13 cellular contexts compared by ENCODE assay signal in genomic region chr7:143884276-143884977, GRCh38. TPM values are rescaled to one million over a fixed set of nuclear protein-coding genes. Genes with fewer than 3 reads are reported as not detected.
A peak's percentile ranks its signal among the peaks of the same experiment; 100 is the strongest.
DNase-seq lines count a peak whose midpoint lies in the region; FAIRE-seq and TF ChIP-seq lines count a peak whose summit lies in the region.
"Had no signal": no experiment of that assay in that cellular context is flagged by ENCODE, and none has a peak within 500 bp of the region (broad histone marks: within the 10 kb centered on the region; RNA-seq: fewer than 3 reads in every experiment).

No MANE protein-coding gene starts in this region.

- H3K27me3 Mint-ChIP-seq in activated naive CD4-positive, alpha-beta T cell treated with anti-CD3 and anti-CD28 coated beads, Interleukin-2, amount 10 ng/mL, durations not matched to agents 7 days and 5 days, result peaks cover 60% of the 10 kb centered on the region

- no peak overlapping the region for H3K14ac ChIP-seq in neuronal stem cell (ENCODE audit: low read length)

- H3K4me3 Mint-ChIP-seq in activated naive CD4-positive, alpha-beta T cell treated with anti-CD3 and anti-CD28 coated beads, Interleukin-2, amount 10 ng/mL, durations not matched to agents 7 days and 5 days, result no peak overlapping the region

- POLR2A ChIA-PET in AG04450 (lab: Yijun Ruan, JAX), result interaction anchor here (1.5 to 2.2 kb wide), 2 partner anchors 15 to 17 kb away, joined by 6 to 26 read pairs; partner anchors contain the start of gene TCAF1

- H3K4me2 ChIP-seq in MM.1S (ENCODE audit: low read depth, low read length), result peak overlapping the region; percentile 28; the same call in 1 of the 2 replicates
- peak overlapping the region; percentile 80 for H3K4me2 ChIP-seq in neuronal stem cell (ENCODE audit: insufficient read depth, low read length, poor library complexity, severe bottlenecking)

- no peaks in the 10 kb centered on the region for H3K9me2 ChIP-seq in MM.1S (replicated peaks; ENCODE audit: insufficient read depth, low read length)

- no peak for TF ChIP-seq EP300 in esophagus muscularis mucosa (IDR thresholded peaks at IDR 0.05)

- H2BK15ac ChIP-seq in neuronal stem cell (ENCODE audit: low read length), result no peak overlapping the region

- no peak for FAIRE-seq in GM19239 (lab: Jason Lieb, UNC)

- no peak overlapping the region for H2AFZ ChIP-seq in MM.1S (ENCODE audit: low read length)
- H2AFZ ChIP-seq in neuronal stem cell (ENCODE audit: low read length), result no peak overlapping the region

- H3K36me3 ChIP-seq in MM.1S (replicated peaks; ENCODE audit: insufficient read depth, low read length) (no peaks in the 10 kb centered on the region), esophagus muscularis mucosa (no peaks in the 10 kb centered on the region), neuronal stem cell (replicated peaks in 1 of 2; ENCODE audit: control insufficient read depth in 2 of 2, insufficient read depth in 2 of 2, low read length in 2 of 2) (peaks cover 4 to 30% of the 10 kb centered on the region in 2 donors)

- DNase-seq in AG04450 (ENCODE audit: low read depth, low spot score) (no peak), MM.1S (no peak), esophagus muscularis mucosa (ENCODE audit: extremely low spot score) (no peak), neuronal stem cell (ENCODE audit: low spot score) (no peak), midbrain (lab: John Stamatoyannopoulos, UW) (no peak), GM19239 (ENCODE audit: insufficient read length, low spot score) (no peak), activated T-cell treated with anti-CD3 and anti-CD28 coated beads for 4 hours (no peak)
- DNase-seq in activated naive CD4-positive, alpha-beta T cell treated with anti-CD3 and anti-CD28 coated beads, Interleukin-2, amount 10 ng/mL, durations not matched to agents 7 days and 5 days, result no peak
- DNase-seq: COR-L47 had no signal

- no peak overlapping the region for H4K91ac ChIP-seq in neuronal stem cell (ENCODE audit: low read depth, low read length, poor library complexity)

- no peak overlapping the region for H2BK12ac ChIP-seq in neuronal stem cell (ENCODE audit: low read length)

- H2AK5ac ChIP-seq in neuronal stem cell (ENCODE audit: low read depth, low read length), result no peak overlapping the region

- WGBS in esophagus muscularis mucosa, result 43% methylated on average over 11 of the region's 11 CpGs
- no CpG with 5 or more reads among the region's 11 CpGs for WGBS in neuronal stem cell (ENCODE audit: extremely low coverage in 2 of 2, insufficient read length in 2 of 2, insufficient replicate concordance in 1 of 2), 2 donors

- no peaks in the 10 kb centered on the region for H4K20me1 ChIP-seq in MM.1S (ENCODE audit: insufficient read depth, low read length)

- H3K4me3 ChIP-seq in AG04450 (ENCODE audit: low read depth, low read length), result peak overlapping the region; percentile 89
- peak overlapping the region; percentile 45; the same call in 1 of the 2 replicates for H3K4me3 ChIP-seq in MM.1S (ENCODE audit: low read length)
- H3K4me3 ChIP-seq in esophagus muscularis mucosa, result peak overlapping the region; percentile 53 to 64 (median 60)
- H3K4me3 ChIP-seq in neuronal stem cell (ENCODE audit: low read length in 2 of 2), result peak overlapping the region; percentile 42 to 85

- H3K4me1 Mint-ChIP-seq in activated naive CD4-positive, alpha-beta T cell treated with anti-CD3 and anti-CD28 coated beads, Interleukin-2, amount 10 ng/mL, durations not matched to agents 7 days and 5 days, result peaks cover 8% of the 10 kb centered on the region

- TF ChIP-seq POLR2A in esophagus muscularis mucosa (IDR thresholded peaks at IDR 0.05; ENCODE audit: low read depth), result no peak

- H3K4ac ChIP-seq in neuronal stem cell (ENCODE audit: low read length), result peak overlapping the region; percentile 66

- no peak overlapping the region for H2BK120ac ChIP-seq in neuronal stem cell (ENCODE audit: low read depth, low read length)

- no peak overlapping the region for H3K9ac ChIP-seq in MM.1S (ENCODE audit: low read length)
- peak overlapping the region; percentile 72 for H3K9ac ChIP-seq in neuronal stem cell (ENCODE audit: low read depth, low read length, poor library complexity)

- no peaks in the 10 kb centered on the region for H3K9me3 Mint-ChIP-seq in activated naive CD4-positive, alpha-beta T cell treated with anti-CD3 and anti-CD28 coated beads, Interleukin-2, amount 10 ng/mL, durations not matched to agents 7 days and 5 days

- no peak overlapping the region for H3K27ac Mint-ChIP-seq in activated naive CD4-positive, alpha-beta T cell treated with anti-CD3 and anti-CD28 coated beads, Interleukin-2, amount 10 ng/mL, durations not matched to agents 7 days and 5 days

- peaks cover 3% of the 10 kb centered on the region for H3K79me1 ChIP-seq in neuronal stem cell (ENCODE audit: low read depth, low read length)

- peaks cover 2% of the 10 kb centered on the region for H3K36me3 Mint-ChIP-seq in activated naive CD4-positive, alpha-beta T cell treated with anti-CD3 and anti-CD28 coated beads, Interleukin-2, amount 10 ng/mL, durations not matched to agents 7 days and 5 days

- H3K79me2 ChIP-seq in MM.1S (ENCODE audit: low read length), result peaks cover 4% of the 10 kb centered on the region; the same call in 1 of the 2 replicates

- no peaks in the 10 kb centered on the region for H3K4me1 ChIP-seq in MM.1S (ENCODE audit: low read length)
- peaks cover 11 to 50% (median 43%) of the 10 kb centered on the region in 4 donors for H3K4me1 ChIP-seq in esophagus muscularis mucosa
- peaks cover 0 to 6% of the 10 kb centered on the region in 2 donors for H3K4me1 ChIP-seq in neuronal stem cell (ENCODE audit: control insufficient read depth in 2 of 2, insufficient read depth in 1 of 2, low read depth in 1 of 2, low read length in 2 of 2)

- H3K18ac ChIP-seq in neuronal stem cell (ENCODE audit: low read length), result no peak overlapping the region

- CTCF ChIA-PET in AG04450 (lab: Charles Lee), result interaction anchor here (0.6 to 5.4 kb wide), 4 partner anchors 16 to 128 kb away, joined by 3 to 41 read pairs (median 7); partner anchors contain the start of gene TCAF1
- CTCF ChIA-PET in activated naive CD4-positive, alpha-beta T cell treated with anti-CD3 and anti-CD28 coated beads, Interleukin-2, amount 10 ng/mL, durations not matched to agents 7 days and 5 days (lab: Charles Lee), result no interaction called here

- H3K27me3 ChIP-seq in AG04450 (ENCODE audit: control insufficient read depth, insufficient read depth, low read length) (no peaks in the 10 kb centered on the region), MM.1S (replicated peaks; ENCODE audit: insufficient read depth, low read length) (no peaks in the 10 kb centered on the region), esophagus muscularis mucosa (no peaks in the 10 kb centered on the region), neuronal stem cell (ENCODE audit: control insufficient read depth in 3 of 3, insufficient read depth in 3 of 3, low read depth in 1 of 3, low read length in 3 of 3) (no peaks in the 10 kb centered on the region)

- TF ChIP-seq CTCF in AG04450 (IDR thresholded peaks at IDR 0.05; ENCODE audit: low read depth, low read length), result no peak
- no peak for TF ChIP-seq CTCF in MM.1S (IDR thresholded peaks at IDR 0.05; ENCODE audit: low read length)
- TF ChIP-seq CTCF in esophagus muscularis mucosa (IDR thresholded peaks at IDR 0.05), result no peak

- H3K27ac ChIP-seq in AG04450 (ENCODE audit: low read depth, low read length) (no peak overlapping the region), MM.1S (ENCODE audit: low read length) (no peak overlapping the region), esophagus muscularis mucosa (replicated peaks in 1 of 4) (peak overlapping the region in 3 of 4 donors; percentile 53 to 74 (median 67)), neuronal stem cell (replicated peaks; ENCODE audit: low read length) (no peak overlapping the region)

- H3K9me3 ChIP-seq in AG04450 (ENCODE audit: control insufficient read depth, insufficient read depth, low read length), result no peaks in the 10 kb centered on the region; the same call in 1 of the 2 replicates
- H3K9me3 ChIP-seq in MM.1S (replicated peaks; ENCODE audit: insufficient read depth, low read length), result no peaks in the 10 kb centered on the region
- peaks cover 0 to 10% (median 0%) of the 10 kb centered on the region in 4 donors for H3K9me3 ChIP-seq in esophagus muscularis mucosa
- H3K9me3 ChIP-seq in neuronal stem cell (replicated peaks in 1 of 2; ENCODE audit: control insufficient read depth in 2 of 2, insufficient read depth in 1 of 2, low read depth in 1 of 2, low read length in 2 of 2), result peaks cover under 1 to 24% of the 10 kb centered on the region in 2 donors

- intact Hi-C loops in esophagus muscularis mucosa (cut with DNase I), result no loop called here

- no peak overlapping the region for H4K8ac ChIP-seq in neuronal stem cell (ENCODE audit: low read depth, low read length)

- H3K23ac ChIP-seq in neuronal stem cell (ENCODE audit: low read depth, low read length, poor library complexity), result no peak overlapping the region

- H2BK5ac ChIP-seq in neuronal stem cell (ENCODE audit: low read length), result no peak overlapping the region

- H3F3A ChIP-seq in MM.1S (ENCODE audit: insufficient read depth, low read length), result no peaks in the 10 kb centered on the region

RNA-seq across cellular contexts. Expression of gene TCAF1, which starts 17.5 kb away (rescaled TPM):
- 57.0 and 61.3 TPM in 2 replicates for polyA plus RNA-seq in AG04450 (2011; rRNA removed)
- 74.2 and 97.6 TPM in 2 replicates for polyA minus RNA-seq in AG04450 (2011; rRNA and poly(A)+ RNA removed)
- total RNA-seq in esophagus muscularis mucosa, result 10 to 100 TPM; 38.2 to 62.7 (median 52.4) TPM
- polyA plus RNA-seq in neuronal stem cell (2013, experiment 1 of 2), result 62.0 TPM
- 62.3 TPM for polyA plus RNA-seq in neuronal stem cell (2013, experiment 2 of 2)

RNA-seq across cellular contexts. Expression of gene OR2F2, which starts 50.6 kb away (rescaled TPM):
- polyA plus RNA-seq in AG04450 (2011; rRNA removed), result not detected in 2 replicates
- not detected in 2 replicates for polyA minus RNA-seq in AG04450 (2011; rRNA and poly(A)+ RNA removed)
- not detected for total RNA-seq in esophagus muscularis mucosa
- polyA plus RNA-seq in neuronal stem cell (2013, experiment 1 of 2), result not detected
- polyA plus RNA-seq in neuronal stem cell (2013, experiment 2 of 2), result not detected
- total RNA-seq: activated CD8-positive, alpha-beta memory T cell treated with anti-CD3 and anti-CD28 coated beads for 36 hours; LHCN-M2; renal cortical epithelial cell; RPMI7951 had no signal

Comparison
In these comparisons a context has a peak if more than half of its experiments do, and no peak if none do; other contexts are left out.
1. H3K27ac ChIP-seq: peak in esophagus muscularis mucosa (3 of 4); none in AG04450 (single experiment), MM.1S (single experiment) and neuronal stem cell (single experiment).
2. Peak in every context shown above with its lines, with median percentiles within 50 percentile points of each other: H3K4me3 ChIP-seq.